In genomic region chr3:182726258-182727142, GRCh38 we compare ENCODE assay signal across 17 cellular contexts.
DNase-seq lines count a peak whose midpoint lies in the region; ATAC-seq and TF ChIP-seq lines count a peak whose summit lies in the region.
"Had no signal": no experiment of that assay in that cellular context is flagged by ENCODE, and none has a peak within 500 bp of the region (broad histone marks: within the 10 kb centered on the region; RNA-seq: fewer than 3 reads in every experiment).

No MANE protein-coding gene starts in this region.

- peak overlapping the region; percentile 16 for H3K9ac ChIP-seq in GM23248

- in situ Hi-C loops in GM23248 (cut with MboI), result no loop called here
- in situ Hi-C loops in astrocyte of the spinal cord (cut with HindIII; ENCODE audit: low sequenced_read_pairs), result no loop called here

- DNase-seq in GM23248, result no peak
- peak; percentile 11 for DNase-seq in astrocyte of the spinal cord (ENCODE audit: low read depth, low spot score)
- no peak for DNase-seq in memory B cell (ENCODE audit: low spot score in 2 of 2)
- no peak for DNase-seq in retinal pigment epithelial cell (ENCODE audit: low read depth)
- no peak for DNase-seq in HEK293T (ENCODE audit: extremely low spot score)
- no peak for DNase-seq in DMS53 treated with DMSO at 0.1 percent for 48 hours (lab: John Stamatoyannopoulos, UW; ENCODE audit: unreplicated experiment)
- DNase-seq in upper lobe of right lung, result no peak
- no peak for DNase-seq in germinal center (ENCODE audit: low spot score)
- DNase-seq: activated CD4-positive, alpha-beta T cell treated with anti-CD3 and anti-CD28 coated beads for 1 hour; CD8-positive, alpha-beta T cell; DND-41; NCI-H1436; NCI-H2171; PC-9; stimulated activated naive B cell treated with anti-CD40 and anti-IgM and Interleukin-4, amounts not matched to agents 10 μg/mL and 1 μg/mL and 100 μg/mL, for 72 hours; T1000 had no signal

- no peaks in the 10 kb centered on the region for H3K79me2 ChIP-seq in GM23248 (ENCODE audit: insufficient read depth)

- peak overlapping the region; percentile 65 for H3K4me2 ChIP-seq in GM23248 (ENCODE audit: unreplicated experiment)

- no peaks in the 10 kb centered on the region for H3K27me3 Mint-ChIP-seq in memory B cell
- H3K27me3 Mint-ChIP-seq: stimulated activated naive B cell treated with anti-CD40 and anti-IgM and Interleukin-4, amounts not matched to agents 10 μg/mL and 1 μg/mL and 100 μg/mL, for 72 hours had no signal

- intact Hi-C loops in upper lobe of right lung (cut with DNase I), result no loop called here

- peak overlapping the region; percentile 14 for H3K27ac Mint-ChIP-seq in memory B cell
- H3K27ac Mint-ChIP-seq: CD8-positive, alpha-beta T cell; stimulated activated naive B cell treated with anti-CD40 and anti-IgM and Interleukin-4, amounts not matched to agents 10 μg/mL and 1 μg/mL and 100 μg/mL, for 72 hours had no signal

- peaks cover 11% of the 10 kb centered on the region for H3K4me1 Mint-ChIP-seq in memory B cell
- H3K4me1 Mint-ChIP-seq: central memory CD8-positive, alpha-beta T cell had no signal

- TF ChIP-seq CTCF in astrocyte of the spinal cord (IDR thresholded peaks at IDR 0.05; ENCODE audit: low read depth, low read length) (no peak), retinal pigment epithelial cell (conservative IDR thresholded peaks at IDR 0.05; ENCODE audit: low read depth, low read length) (no peak), upper lobe of right lung (IDR thresholded peaks at IDR 0.05) (no peak)

- H3K36me3 ChIP-seq in GM23248 (ENCODE audit: low read depth), result no peaks in the 10 kb centered on the region
- no peaks in the 10 kb centered on the region for H3K36me3 ChIP-seq in upper lobe of right lung

- H3K4me1 ChIP-seq in GM23248 (ENCODE audit: insufficient read depth) (peaks cover 9% of the 10 kb centered on the region), upper lobe of right lung (peaks cover 3% of the 10 kb centered on the region)

- CTCF ChIA-PET in HEK293T (lab: Yijun Ruan, JAX), result no interaction called here

- H3F3A ChIP-seq in GM23248 (ENCODE audit: insufficient read depth), result no peaks in the 10 kb centered on the region

- H3K36me3 Mint-ChIP-seq in memory B cell, result no peaks in the 10 kb centered on the region
- H3K36me3 Mint-ChIP-seq: CD8-positive, alpha-beta T cell; stimulated activated naive B cell treated with anti-CD40 and anti-IgM and Interleukin-4, amounts not matched to agents 10 μg/mL and 1 μg/mL and 100 μg/mL, for 72 hours had no signal

- H3K9me3 ChIP-seq in GM23248 (ENCODE audit: low read depth), result no peaks in the 10 kb centered on the region
- no peaks in the 10 kb centered on the region for H3K9me3 ChIP-seq in upper lobe of right lung

- H3K27ac ChIP-seq in GM23248 (no peak overlapping the region), upper lobe of right lung (no peak overlapping the region)
- H3K27ac ChIP-seq: PC-9 had no signal

- H3K9me3 Mint-ChIP-seq in memory B cell, result no peaks in the 10 kb centered on the region
- H3K9me3 Mint-ChIP-seq: CD8-positive, alpha-beta T cell; central memory CD8-positive, alpha-beta T cell; stimulated activated naive B cell treated with anti-CD40 and anti-IgM and Interleukin-4, amounts not matched to agents 10 μg/mL and 1 μg/mL and 100 μg/mL, for 72 hours had no signal

- POLR2A ChIA-PET in HEK293T (lab: Yijun Ruan, JAX), result no interaction called here

- H2AFZ ChIP-seq in GM23248, result peak overlapping the region; percentile 81
- H2AFZ ChIP-seq: PC-9 had no signal

- H3K9me2 ChIP-seq in GM23248 (ENCODE audit: insufficient read depth), result no peaks in the 10 kb centered on the region

- no peak for ATAC-seq in memory B cell (ENCODE audit: low read depth)
- ATAC-seq in upper lobe of right lung, result no peak
- ATAC-seq: CD8-positive, alpha-beta T cell; stimulated activated naive B cell treated with anti-CD40 and anti-IgM and Interleukin-4, amounts not matched to agents 10 μg/mL and 1 μg/mL and 100 μg/mL, for 72 hours had no signal

- no peaks in the 10 kb centered on the region for H3K27me3 ChIP-seq in GM23248 (replicated peaks; ENCODE audit: insufficient read depth)
- no peaks in the 10 kb centered on the region for H3K27me3 ChIP-seq in upper lobe of right lung

- no peaks in the 10 kb centered on the region for H4K20me1 ChIP-seq in GM23248 (ENCODE audit: insufficient read depth)

- WGBS in GM23248 (ENCODE audit: low coverage in 1 of 2, low lambda C conversion rate in 2 of 2, missing lambda C conversion rate in 2 of 2), 2 experiments, result 69 to 71% methylated on average over 10 of the region's 10 CpGs

- H3K4me3 ChIP-seq in GM23248, result peak overlapping the region; percentile 48
- H3K4me3 ChIP-seq in astrocyte of the spinal cord (ENCODE audit: low read depth, low read length), result peak overlapping the region; percentile 18
- H3K4me3 ChIP-seq in retinal pigment epithelial cell (ENCODE audit: low read length), result peak overlapping the region; percentile 39
- no peak overlapping the region for H3K4me3 ChIP-seq in upper lobe of right lung
- H3K4me3 ChIP-seq: PC-9 had no signal

- no peak overlapping the region for H3K4me3 Mint-ChIP-seq in memory B cell
- H3K4me3 Mint-ChIP-seq: CD8-positive, alpha-beta T cell; central memory CD8-positive, alpha-beta T cell; stimulated activated naive B cell treated with anti-CD40 and anti-IgM and Interleukin-4, amounts not matched to agents 10 μg/mL and 1 μg/mL and 100 μg/mL, for 72 hours had no signal

TF ChIP-seq in HEK293T, 16 proteins besides CTCF, POLR2A, EP300 and RAD21:
- TF ChIP-seq CTBP1 (IDR thresholded peaks at IDR 0.05; ENCODE audit: borderline replicate concordance) (no peak), LEF1 (IDR thresholded peaks at IDR 0.05; ENCODE audit: borderline replicate concordance) (no peak), HDGF (IDR thresholded peaks at IDR 0.05; ENCODE audit: borderline replicate concordance) (no peak), PKNOX1 (IDR thresholded peaks at IDR 0.05) (no peak), L3MBTL2 (conservative IDR thresholded peaks at IDR 0.05) (no peak)
